ENCODE assay signal across 1 cellular context in the genomic region with DNA sequence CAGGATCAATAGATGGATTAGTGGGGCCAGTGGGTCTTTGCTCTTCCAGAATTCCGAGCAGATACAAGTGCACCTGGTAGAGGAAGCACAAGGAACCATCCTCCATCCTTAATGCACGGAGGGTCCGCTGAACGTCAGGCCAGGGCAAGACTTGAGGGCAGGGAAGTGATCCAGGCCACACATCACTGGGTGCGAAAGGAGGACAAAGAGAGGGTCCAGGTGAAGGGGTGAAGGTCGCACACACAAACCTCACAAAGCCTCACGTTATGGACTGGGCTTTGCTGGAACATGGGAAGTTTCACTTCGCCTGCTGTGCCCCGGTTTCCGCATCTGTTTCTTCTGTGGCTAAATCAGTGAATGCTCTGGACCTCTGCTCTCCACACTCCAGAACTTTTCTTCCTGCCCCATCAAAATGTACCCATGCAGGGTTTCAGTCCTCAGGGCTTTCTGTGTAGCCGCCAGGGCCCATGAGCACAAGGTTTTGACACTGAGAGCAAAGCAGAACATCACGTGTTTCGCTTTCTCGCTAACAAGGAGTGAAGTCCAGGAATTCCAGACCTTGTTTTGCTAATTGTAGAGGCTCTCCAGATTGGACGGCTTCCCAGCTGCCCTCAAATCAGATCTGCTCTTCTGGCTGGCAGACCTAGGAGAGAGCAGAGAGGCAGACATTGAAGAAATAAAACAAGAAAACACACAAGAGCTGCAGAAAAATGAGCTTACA.
TF ChIP-seq lines count a peak whose summit lies in the region.

No MANE protein-coding gene starts in this region.

TF ChIP-seq in GM23338, 12 proteins besides CTCF, POLR2A, EP300 and RAD21 (continued from another document):
- TF ChIP-seq ZNF331 (CRISPR knock-in tag; IDR thresholded peaks at IDR 0.05; ENCODE audit: low read depth) (no peak), ZNF462 (CRISPR knock-in tag; IDR thresholded peaks at IDR 0.05) (no peak), JUNB (IDR thresholded peaks at IDR 0.05; ENCODE audit: unreplicated experiment) (no peak), REST (IDR thresholded peaks at IDR 0.05; ENCODE audit: unreplicated experiment) (no peak), POLR2AphosphoS5 (IDR thresholded peaks at IDR 0.05; ENCODE audit: low read depth) (no peak), NANOG (IDR thresholded peaks at IDR 0.05; ENCODE audit: borderline replicate concordance) (no peak), EZH2 (IDR thresholded peaks at IDR 0.05; ENCODE audit: low read depth, unreplicated experiment) (no peak), CREB1 (CRISPR knock-in tag; IDR thresholded peaks at IDR 0.05; ENCODE audit: low read depth) (no peak)
